ENCODE assay signal across 15 cellular contexts in genomic region chr14:103206023-103206481, GRCh38.
DNase-seq lines count a peak whose midpoint lies in the region; ATAC-seq and TF ChIP-seq lines count a peak whose summit lies in the region.
"Had no signal": no experiment of that assay in that cellular context is flagged by ENCODE, and none has a peak within 500 bp of the region (broad histone marks: within the 10 kb centered on the region; RNA-seq: fewer than 3 reads in every experiment).

No MANE protein-coding gene starts in this region.

- DNase-seq in HFFc6 (no peak), coronary artery (ENCODE audit: low spot score) (no peak), mesenchymal stem cell (no peak), natural killer cell (no peak)
- no peak for DNase-seq in stimulated activated naive CD8-positive, alpha-beta T cell treated with anti-CD3 and anti-CD28 coated beads, Interleukin-15, amount 100 ng/mL, for 72 hours
- DNase-seq: activated CD4-positive, CD25-positive, alpha-beta regulatory T cell treated with anti-CD3 and anti-CD28 coated beads, Interleukin-2, amount 50 U/mL, for 72 hours; CD8-positive, alpha-beta T cell; HCEC 1CT; NCI-H2227 treated with DMSO at 0.1 percent for 48 hours; SHP77; stimulated activated naive CD4-positive, alpha-beta T cell had no signal

- TF ChIP-seq CTCF in HFFc6 (IDR thresholded peaks at IDR 0.05) (no peak), coronary artery (IDR thresholded peaks at IDR 0.05) (no peak), natural killer cell (IDR thresholded peaks at IDR 0.05) (no peak)

- intact Hi-C loops in natural killer cell (cut with micrococcal nuclease), result no loop called here

- H3K27me3 ChIP-seq in mesenchymal stem cell (ENCODE audit: control insufficient read depth in 1 of 2, insufficient read depth in 1 of 2, low read length in 2 of 2) (peaks cover 0 to 54% of the 10 kb centered on the region in 2 experiments), subcutaneous abdominal adipose tissue (ENCODE audit: control insufficient read depth in 5 of 5, insufficient read depth in 4 of 5, low read length in 5 of 5) (peaks cover 2 to 39% (median 16%) of the 10 kb centered on the region in 5 donors)

- H3K4me3 Mint-ChIP-seq in HFFc6, result peak overlapping the region; percentile 43; the same call in 1 of the 2 replicates
- no peak overlapping the region for H3K4me3 Mint-ChIP-seq in natural killer cell
- no peak overlapping the region for H3K4me3 Mint-ChIP-seq in stimulated activated naive CD8-positive, alpha-beta T cell treated with anti-CD3 and anti-CD28 coated beads, Interleukin-15, amount 100 ng/mL, for 72 hours
- H3K4me3 Mint-ChIP-seq: activated T-helper 17 cell treated with anti-CD3 and anti-CD28 coated beads, Interleukin-2, amount 50 U/mL, for 72 hours; CD8-positive, alpha-beta T cell had no signal

- H3K36me3 ChIP-seq in mesenchymal stem cell (ENCODE audit: control insufficient read depth in 1 of 2, insufficient read depth in 2 of 2, low read depth in 1 of 2, low read length in 2 of 2) (peaks cover 5 to 11% of the 10 kb centered on the region in 2 experiments), subcutaneous abdominal adipose tissue (ENCODE audit: control insufficient read depth in 5 of 5, insufficient read depth in 5 of 5, low read length in 5 of 5) (no peaks in the 10 kb centered on the region)

- H3K9me3 Mint-ChIP-seq in HFFc6, result peaks cover 17% of the 10 kb centered on the region
- peaks cover 4 to 5% of the 10 kb centered on the region in 2 donors for H3K9me3 Mint-ChIP-seq in natural killer cell
- peaks cover 13 to 33% of the 10 kb centered on the region in 2 donors for H3K9me3 Mint-ChIP-seq in stimulated activated naive CD8-positive, alpha-beta T cell treated with anti-CD3 and anti-CD28 coated beads, Interleukin-15, amount 100 ng/mL, for 72 hours

- ATAC-seq in natural killer cell, result no peak
- no peak for ATAC-seq in HG02852 (IDR thresholded peaks at IDR 0.05; ENCODE audit: unreplicated experiment)
- no peak for ATAC-seq in stimulated activated naive CD8-positive, alpha-beta T cell treated with anti-CD3 and anti-CD28 coated beads, Interleukin-15, amount 100 ng/mL, for 72 hours
- ATAC-seq in GM21825 (IDR thresholded peaks at IDR 0.05; ENCODE audit: unreplicated experiment), result no peak
- ATAC-seq: activated T-helper 17 cell treated with anti-CD3 and anti-CD28 coated beads, Interleukin-2, amount 50 U/mL, for 72 hours; CD8-positive, alpha-beta T cell had no signal

- H3K9ac ChIP-seq in mesenchymal stem cell (ENCODE audit: low read length) (peak overlapping the region; percentile 99), subcutaneous abdominal adipose tissue (ENCODE audit: low read length in 5 of 5) (peak overlapping the region in 2 of 5 donors; percentile 35 to 53)

- peak overlapping the region in 1 of 2 experiments; percentile 63 for H3K14ac ChIP-seq in mesenchymal stem cell (ENCODE audit: low read length in 2 of 2)

- H3K9me3 ChIP-seq in mesenchymal stem cell (ENCODE audit: control insufficient read depth, low read length), result no peaks in the 10 kb centered on the region
- H3K9me3 ChIP-seq in subcutaneous abdominal adipose tissue (ENCODE audit: control insufficient read depth in 5 of 5, low read length in 5 of 5), result peaks cover 3 to 18% (median 13%) of the 10 kb centered on the region in 5 donors

- no peak overlapping the region for H4K8ac ChIP-seq in mesenchymal stem cell (ENCODE audit: low read length)

- H3K27ac ChIP-seq in coronary artery (peak overlapping the region; percentile 40 to 85), mesenchymal stem cell (ENCODE audit: low read length, poor library complexity, severe bottlenecking) (no peak overlapping the region), subcutaneous abdominal adipose tissue (ENCODE audit: low read depth, low read length) (peak overlapping the region; percentile 70)

- peaks cover 31% of the 10 kb centered on the region for H3K4me1 Mint-ChIP-seq in HFFc6 (ENCODE audit: low read depth)
- no peaks in the 10 kb centered on the region for H3K4me1 Mint-ChIP-seq in natural killer cell
- H3K4me1 Mint-ChIP-seq in stimulated activated naive CD8-positive, alpha-beta T cell treated with anti-CD3 and anti-CD28 coated beads, Interleukin-15, amount 100 ng/mL, for 72 hours, result no peaks in the 10 kb centered on the region
- H3K4me1 Mint-ChIP-seq: activated T-helper 17 cell treated with anti-CD3 and anti-CD28 coated beads, Interleukin-2, amount 50 U/mL, for 72 hours had no signal

- H2BK120ac ChIP-seq in mesenchymal stem cell (ENCODE audit: low read depth, low read length), result no peak overlapping the region

- H2AK5ac ChIP-seq in mesenchymal stem cell (ENCODE audit: low read length, severe bottlenecking), result no peak overlapping the region

- H3K4me3 ChIP-seq in coronary artery, result peak overlapping the region; percentile 80
- peak overlapping the region in 1 of 2 experiments; percentile 86 for H3K4me3 ChIP-seq in mesenchymal stem cell (ENCODE audit: insufficient read depth in 1 of 2, low read depth in 1 of 2, low read length in 2 of 2)
- H3K4me3 ChIP-seq in subcutaneous abdominal adipose tissue (ENCODE audit: low read depth in 1 of 5, low read length in 5 of 5), result peak overlapping the region in 4 of 5 donors; percentile 50 to 68 (median 59)

- 100% methylated on average over 4 of the region's 4 CpGs for WGBS in mesenchymal stem cell

- no peak overlapping the region for H3K4ac ChIP-seq in mesenchymal stem cell (ENCODE audit: low read depth in 1 of 2, low read length in 2 of 2)

- H2BK12ac ChIP-seq in mesenchymal stem cell (ENCODE audit: low read length in 2 of 2), result no peak overlapping the region

- H3K36me3 Mint-ChIP-seq in HFFc6 (ENCODE audit: low read depth), result no peaks in the 10 kb centered on the region; the same call in 1 of the 2 replicates
- H3K36me3 Mint-ChIP-seq in natural killer cell, result peaks cover 13% of the 10 kb centered on the region

- H3K79me1 ChIP-seq in mesenchymal stem cell (replicated peaks; ENCODE audit: low read length, poor library complexity, severe bottlenecking), result no peaks in the 10 kb centered on the region

- H3K27ac Mint-ChIP-seq in HFFc6 (peak overlapping the region; percentile 83; the same call in 1 of the 2 replicates), natural killer cell (no peak overlapping the region)
- peak overlapping the region in 1 of 2 donors; percentile 27 for H3K27ac Mint-ChIP-seq in stimulated activated naive CD8-positive, alpha-beta T cell treated with anti-CD3 and anti-CD28 coated beads, Interleukin-15, amount 100 ng/mL, for 72 hours
- H3K27ac Mint-ChIP-seq: activated T-helper 17 cell treated with anti-CD3 and anti-CD28 coated beads, Interleukin-2, amount 50 U/mL, for 72 hours; CD8-positive, alpha-beta T cell had no signal

- no peak overlapping the region for H3K23ac ChIP-seq in mesenchymal stem cell (ENCODE audit: low read length in 2 of 2)

- H3K4me1 ChIP-seq in mesenchymal stem cell (ENCODE audit: control insufficient read depth, insufficient read depth, low read depth, low read length) (peaks cover 12% of the 10 kb centered on the region), subcutaneous abdominal adipose tissue (ENCODE audit: control insufficient read depth in 5 of 5, insufficient read depth in 5 of 5, low read length in 5 of 5) (peaks cover 0 to 14% (median 10%) of the 10 kb centered on the region in 5 donors)

- no peak overlapping the region for H2AFZ ChIP-seq in mesenchymal stem cell (ENCODE audit: low read depth, low read length)

- peaks cover 15% of the 10 kb centered on the region for H3K27me3 Mint-ChIP-seq in HFFc6 (ENCODE audit: insufficient read depth)
- H3K27me3 Mint-ChIP-seq in natural killer cell (ENCODE audit: low read depth in 2 of 2), result peaks cover 20 to 21% of the 10 kb centered on the region in 2 donors
- peaks cover 38% of the 10 kb centered on the region for H3K27me3 Mint-ChIP-seq in stimulated activated naive CD8-positive, alpha-beta T cell treated with anti-CD3 and anti-CD28 coated beads, Interleukin-15, amount 100 ng/mL, for 72 hours

- H2BK15ac ChIP-seq in mesenchymal stem cell (ENCODE audit: low read depth, poor library complexity, severe bottlenecking), result no peak overlapping the region

- H4K91ac ChIP-seq in mesenchymal stem cell (ENCODE audit: low read length), result peak overlapping the region; percentile 64

- no peak overlapping the region for H3K4me2 ChIP-seq in mesenchymal stem cell (ENCODE audit: low read length, poor library complexity, severe bottlenecking)

- H3K18ac ChIP-seq in mesenchymal stem cell (ENCODE audit: low read depth in 1 of 2, low read length in 2 of 2), result no peak overlapping the region

- no peak overlapping the region for H2BK5ac ChIP-seq in mesenchymal stem cell (ENCODE audit: low read depth, low read length, poor library complexity, severe bottlenecking)
